Comparison of ENCODE assay signal across 1 cellular context in genomic region chr11:128603752-128604472, GRCh38.
TF ChIP-seq lines count a peak whose summit lies in the region.

No MANE protein-coding gene starts in this region.

TF ChIP-seq in Ishikawa, 13 proteins besides CTCF, POLR2A, EP300 and RAD21 (continued from another document):
- TF ChIP-seq USF1 (IDR thresholded peaks at IDR 0.05), result no peak
- TF ChIP-seq TCF12 (IDR thresholded peaks at IDR 0.05; ENCODE audit: low read depth), result no peak
- TF ChIP-seq NFIC (IDR thresholded peaks at IDR 0.05), result no peak
- TF ChIP-seq TEAD4 (IDR thresholded peaks at IDR 0.05), result no peak
TF ChIP-seq in Ishikawa: peak in this region for 0.
